Comparison of ENCODE assay signal across 9 cellular contexts in genomic region chr17:80789356-80789902, GRCh38.
DNase-seq lines count a peak whose midpoint lies in the region; ATAC-seq, FAIRE-seq and TF ChIP-seq lines count a peak whose summit lies in the region.
"Had no signal": no experiment of that assay in that cellular context is flagged by ENCODE, and none has a peak within 500 bp of the region (broad histone marks: within the 10 kb centered on the region; RNA-seq: fewer than 3 reads in every experiment).

No MANE protein-coding gene starts in this region.

- H3K4me2 ChIP-seq in HepG2 (ENCODE audit: low read depth, low read length), result no peak overlapping the region

- no TSS peak for BruUV-seq in HepG2 (replicated peaks; lab: Mats Ljungman, UMichigan)

- H3K36me3 ChIP-seq in HepG2 (replicated peaks in 1 of 2; ENCODE audit: control insufficient read depth in 1 of 2, insufficient read depth in 2 of 2, low read length in 2 of 2) (peaks cover 7 to 18% of the 10 kb centered on the region in 2 experiments; a peak in 4 of 5 replicates), uterus (no peaks in the 10 kb centered on the region)

- H3K27me3 ChIP-seq in HepG2 (ENCODE audit: control insufficient read depth in 1 of 2, insufficient read depth in 2 of 2, low read length in 2 of 2) (no peaks in the 10 kb centered on the region), uterus (no peaks in the 10 kb centered on the region)

- no peak for TF ChIP-seq EP300 in HepG2 (IDR thresholded peaks at IDR 0.05; ENCODE audit: low read depth in 2 of 2, low read length in 2 of 2)
- no peak for TF ChIP-seq EP300 in HepG2 (CRISPR knock-in tag; IDR thresholded peaks at IDR 0.05; ENCODE audit: borderline replicate concordance)

- no peaks in the 10 kb centered on the region for H4K20me1 ChIP-seq in HepG2 (ENCODE audit: insufficient read depth, low read length)

- no peak overlapping the region for H2AFZ ChIP-seq in HepG2 (ENCODE audit: low read length)
- H2AFZ ChIP-seq: parathyroid adenoma had no signal

- H3K9me3 ChIP-seq in HepG2 (ENCODE audit: low read length) (no peaks in the 10 kb centered on the region), uterus (no peaks in the 10 kb centered on the region)

- no peak overlapping the region for H3K27ac ChIP-seq in HepG2 (ENCODE audit: extremely low read length, insufficient read depth, low read length)
- peak overlapping the region; percentile 57 to 65 for H3K27ac ChIP-seq in uterus
- H3K27ac ChIP-seq: parathyroid adenoma had no signal

- no peak for TF ChIP-seq CTCF in HepG2 (CRISPR knock-in tag; IDR thresholded peaks at IDR 0.05)
- no peak for TF ChIP-seq CTCF in uterus (IDR thresholded peaks at IDR 0.05)

- intact Hi-C loops in HepG2 (cut with micrococcal nuclease; ENCODE audit: unreplicated experiment), result no loop called here
- intact Hi-C loops in uterus (cut with DNase I; ENCODE audit: low total_unique reads), result no loop called here

- H3K4me3 ChIP-seq in HepG2 (replicated peaks in 1 of 3; ENCODE audit: insufficient read depth in 1 of 3, low read depth in 2 of 3, low read length in 3 of 3) (no peak overlapping the region), uterus (no peak overlapping the region)

- DNase-seq in DMS53 (lab: John Stamatoyannopoulos, UW) (peak; percentile 64), HS-5 (ENCODE audit: low read depth) (peak; percentile 91), amniotic stem cell (lab: John Stamatoyannopoulos, UW) (peak; percentile 68), HepG2 (ENCODE audit: low spot score) (no peak), uterus (peak; percentile 47 to 70), 8988T (no peak)

- POLR2A ChIA-PET in HepG2 (lab: Yijun Ruan, JAX), result no interaction called here

- H3K9ac ChIP-seq in HepG2 (ENCODE audit: insufficient read depth, low read depth, low read length), result no peak overlapping the region
- H3K9ac ChIP-seq: parathyroid adenoma had no signal

- FAIRE-seq in HepG2 (lab: Jason Lieb, UNC), result no peak

- CTCF ChIA-PET in HepG2 (lab: Yijun Ruan, JAX; ENCODE audit: low intra/inter-chr PET ratio, low total read pairs), result no interaction called here

- no peak for TF ChIP-seq POLR2A in HepG2 (IDR thresholded peaks at IDR 0.05; ENCODE audit: insufficient read depth in 1 of 2, low read depth in 2 of 2, low read length in 2 of 2)
- TF ChIP-seq POLR2A in uterus (IDR thresholded peaks at IDR 0.05), result no peak

- whole genome bisulfite sequencing in HepG2 (ENCODE audit: low lambda C conversion rate), result 92% methylated on average over 7 of the region's 7 CpGs

- in situ Hi-C loops in HepG2 (cut with HindIII; ENCODE audit: extremely low pct_ligation_motif_present, low pct_unique_long_range_greater_than_20kb), result no loop called here

- peaks cover 36% of the 10 kb centered on the region for H3K4me1 ChIP-seq in HepG2 (ENCODE audit: insufficient read depth, low read length)
- H3K4me1 ChIP-seq in uterus, result peaks cover 0 to 7% of the 10 kb centered on the region in 2 donors

- TF ChIP-seq RAD21 in HepG2 (CRISPR knock-in tag; IDR thresholded peaks at IDR 0.05), result no peak

- ATAC-seq in HepG2 (no peak), HG03095 (IDR thresholded peaks at IDR 0.05; ENCODE audit: unreplicated experiment) (no peak), GM21717 (IDR thresholded peaks at IDR 0.05; ENCODE audit: unreplicated experiment) (no peak)

- H3K79me2 ChIP-seq in HepG2 (ENCODE audit: insufficient read depth, low read length), result peaks cover 2% of the 10 kb centered on the region

TF ChIP-seq in HepG2, 621 proteins besides CTCF, POLR2A, EP300 and RAD21:
- TF ChIP-seq SOX13 (IDR thresholded peaks at IDR 0.05) (no peak), SOX13 (CRISPR knock-in tag; conservative IDR thresholded peaks at IDR 0.05 in 1 of 2, IDR thresholded peaks at IDR 0.05 in 1 of 2) (no peak), THAP7 (CRISPR knock-in tag; IDR thresholded peaks at IDR 0.05) (no peak), UBTF (CRISPR knock-in tag; IDR thresholded peaks at IDR 0.05) (no peak), RARA (CRISPR knock-in tag; IDR thresholded peaks at IDR 0.05) (peak; percentile 57; the same call in 1 of the 2 replicates), KAT8 (CRISPR knock-in tag; IDR thresholded peaks at IDR 0.05) (no peak), FOSL2 (CRISPR knock-in tag; IDR thresholded peaks at IDR 0.05) (0 out of 2 replicates have a peak, but pooled peaks have one; percentile 15)
TF ChIP-seq in HepG2: peak in this region for 2.

Comparison
In these comparisons a context has a peak if more than half of its experiments do, and no peak if none do; other contexts are left out.
1. DNase-seq: peak in DMS53 (single experiment), HS-5 (single experiment), amniotic stem cell (single experiment) and uterus (2 of 2); none in HepG2 (single experiment) and 8988T (single experiment).